Comparison of ENCODE assay signal across 8 cellular contexts in the genomic region with DNA sequence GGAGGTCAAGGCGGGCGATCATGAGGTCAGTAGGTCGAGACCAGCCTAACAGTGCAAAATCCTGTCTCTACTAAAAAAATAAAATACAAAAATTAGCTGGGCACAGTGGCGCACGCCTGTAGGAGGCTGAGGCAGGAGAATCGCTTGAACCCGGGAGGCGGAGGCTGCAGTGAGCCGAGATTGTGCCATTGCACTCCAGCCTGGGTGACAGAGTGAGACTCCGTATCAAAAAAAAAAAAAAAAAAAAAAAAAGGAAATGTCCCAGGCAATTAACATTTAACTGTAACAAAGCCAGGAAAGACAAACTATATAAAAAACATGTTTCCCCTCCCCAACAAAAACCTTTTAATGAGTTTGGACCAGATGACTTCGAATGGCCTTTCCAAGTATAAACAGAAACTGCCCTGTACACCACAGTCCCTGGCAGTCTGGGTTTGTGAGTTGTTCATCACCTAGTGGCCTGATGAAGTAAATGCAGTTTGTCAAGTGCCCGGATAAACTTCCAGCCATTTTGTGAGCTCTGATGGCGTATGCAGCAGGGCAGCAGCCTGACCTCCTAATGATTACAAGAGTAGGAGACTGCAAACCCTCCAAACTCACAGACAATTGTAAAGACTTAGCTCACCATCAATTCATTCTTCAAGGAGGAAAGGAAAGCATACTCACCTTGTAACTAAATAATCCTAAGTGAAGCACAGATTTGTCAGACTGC. TPM values are rescaled to one million over a fixed set of nuclear protein-coding genes. Genes with fewer than 3 reads are reported as not detected.
DNase-seq lines count a peak whose midpoint lies in the region; TF ChIP-seq lines count a peak whose summit lies in the region.

No MANE protein-coding gene starts in this region.

- peak overlapping the region; percentile 42 for H3K4me3 Mint-ChIP-seq in activated naive CD4-positive, alpha-beta T cell treated with anti-CD3 and anti-CD28 coated beads, Interleukin-2, amount 10 ng/mL, durations not matched to agents 7 days and 5 days
- peak overlapping the region; percentile 3 for H3K4me3 Mint-ChIP-seq in neural crest cell

- CTCF ChIA-PET in activated naive CD4-positive, alpha-beta T cell treated with anti-CD3 and anti-CD28 coated beads, Interleukin-2, amount 10 ng/mL, durations not matched to agents 7 days and 5 days (lab: Charles Lee), result interaction anchor here (0.6 to 6.0 kb wide), 17 partner anchors 13 to 223 kb away, joined by 3 to 75 read pairs (median 3); a partner anchor contains a TSS

- H3K27ac ChIP-seq in urinary bladder (ENCODE audit: low read depth), result peak overlapping the region; percentile 82

- TF ChIP-seq CTCF in fibroblast of villous mesenchyme (IDR thresholded peaks at IDR 0.05; ENCODE audit: insufficient read depth, low read depth, low read length) (peak; percentile 96), neural crest cell (conservative IDR thresholded peaks at IDR 0.05) (peak; percentile 83)

- H3K36me3 ChIP-seq in H7 (replicated peaks; ENCODE audit: control insufficient read depth, insufficient read depth, low read length) (peaks cover 5% of the 10 kb centered on the region), urinary bladder (ENCODE audit: insufficient read depth) (no peaks in the 10 kb centered on the region)

- H3K4me1 Mint-ChIP-seq in activated naive CD4-positive, alpha-beta T cell treated with anti-CD3 and anti-CD28 coated beads, Interleukin-2, amount 10 ng/mL, durations not matched to agents 7 days and 5 days, result peaks cover 65% of the 10 kb centered on the region
- peaks cover 16% of the 10 kb centered on the region for H3K4me1 Mint-ChIP-seq in neural crest cell

- peak overlapping the region; percentile 96 for H3K27ac Mint-ChIP-seq in activated naive CD4-positive, alpha-beta T cell treated with anti-CD3 and anti-CD28 coated beads, Interleukin-2, amount 10 ng/mL, durations not matched to agents 7 days and 5 days
- H3K27ac Mint-ChIP-seq in neural crest cell (ENCODE audit: unreplicated experiment), result peak overlapping the region; percentile 91

- no peaks in the 10 kb centered on the region for H3K9me3 Mint-ChIP-seq in activated naive CD4-positive, alpha-beta T cell treated with anti-CD3 and anti-CD28 coated beads, Interleukin-2, amount 10 ng/mL, durations not matched to agents 7 days and 5 days
- H3K9me3 Mint-ChIP-seq in neural crest cell, result no peaks in the 10 kb centered on the region

- H3K27me3 Mint-ChIP-seq in activated naive CD4-positive, alpha-beta T cell treated with anti-CD3 and anti-CD28 coated beads, Interleukin-2, amount 10 ng/mL, durations not matched to agents 7 days and 5 days, result no peaks in the 10 kb centered on the region
- no peaks in the 10 kb centered on the region for H3K27me3 Mint-ChIP-seq in neural crest cell (ENCODE audit: low read depth)

- H3K4me1 ChIP-seq in urinary bladder (ENCODE audit: insufficient read depth), result no peaks in the 10 kb centered on the region

- H3K27me3 ChIP-seq in H7 (ENCODE audit: control insufficient read depth, insufficient read depth, low read length), result no peaks in the 10 kb centered on the region

- peak; percentile 86 for DNase-seq in G401 (ENCODE audit: low spot score)
- DNase-seq in H7, result peak; percentile 85
- DNase-seq in M059J (ENCODE audit: low read depth), result peak; percentile 85
- peak; percentile 85 for DNase-seq in RPMI7951 (ENCODE audit: low read depth)
- peak; percentile 71 for DNase-seq in activated naive CD4-positive, alpha-beta T cell treated with anti-CD3 and anti-CD28 coated beads, Interleukin-2, amount 10 ng/mL, durations not matched to agents 7 days and 5 days
- peak; percentile 92 for DNase-seq in fibroblast of villous mesenchyme (ENCODE audit: low read depth)
- DNase-seq in neural crest cell (ENCODE audit: low read depth, low spot score), result peak; percentile 44

- H3K36me3 Mint-ChIP-seq in activated naive CD4-positive, alpha-beta T cell treated with anti-CD3 and anti-CD28 coated beads, Interleukin-2, amount 10 ng/mL, durations not matched to agents 7 days and 5 days, result peaks cover 42% of the 10 kb centered on the region
- H3K36me3 Mint-ChIP-seq in neural crest cell (ENCODE audit: low read depth), result peaks cover 7% of the 10 kb centered on the region

- WGBS in urinary bladder, result 61% methylated on average over 12 of the region's 13 CpGs

- in situ Hi-C loops in G401 (cut with HindIII; ENCODE audit: low sequenced_read_pairs), result no loop called here

- H3K4me3 ChIP-seq in H7 (ENCODE audit: insufficient read depth, low read depth, low read length) (no peak overlapping the region), fibroblast of villous mesenchyme (ENCODE audit: low read depth, low read length) (no peak overlapping the region), urinary bladder (ENCODE audit: low read depth, low read length) (no peak overlapping the region)

RNA-seq across cellular contexts. Expression of a gene that starts 16.6 kb away (rescaled TPM):
- total RNA-seq in G401 (2014; rRNA removed; shearing (Covaris generic)), result 150 and 167 TPM in 2 replicates
- 52.6 and 63.2 TPM in 2 replicates for total RNA-seq in H7 (2014; rRNA removed; shearing (Covaris generic))
- total RNA-seq in M059J (2014; rRNA removed; shearing (Covaris generic)), result 24.5 and 37.7 TPM in 2 replicates
- total RNA-seq in RPMI7951 (2014; rRNA removed; shearing (Covaris generic)), result 46.0 and 46.7 TPM in 2 replicates
- total RNA-seq in fibroblast of villous mesenchyme (32.9 and 45.3 TPM in 2 replicates), neural crest cell (365 and 382 TPM in 2 replicates), urinary bladder (51.8 TPM)
- polyA plus RNA-seq in urinary bladder, result 370 TPM
